In genomic region chr16:86901483-86901882, GRCh38 we compare ENCODE assay signal across 19 cellular contexts.
DNase-seq lines count a peak whose midpoint lies in the region; ATAC-seq and TF ChIP-seq lines count a peak whose summit lies in the region.
"Had no signal": no experiment of that assay in that cellular context is flagged by ENCODE, and none has a peak within 500 bp of the region (broad histone marks: within the 10 kb centered on the region; RNA-seq: fewer than 3 reads in every experiment).

No MANE protein-coding gene starts in this region.

- H3K4me3 ChIP-seq in left ventricle myocardium inferior (no peak overlapping the region), foreskin fibroblast (ENCODE audit: low read depth in 1 of 2, low read length in 2 of 2) (no peak overlapping the region), stomach (no peak overlapping the region)
- H3K4me3 ChIP-seq: colonic mucosa, SJCRH30, suprapubic skin had no signal

- WGBS in stomach, 5 donors: 21 to 55% (median 41%) methylated on average over 6 of the region's 6 CpGs

- no peak for TF ChIP-seq POLR2A in stomach (IDR thresholded peaks at IDR 0.05)

- H3K9me3 ChIP-seq in left ventricle myocardium inferior (replicated peaks): no peaks in the 10 kb centered on the region
- H3K9me3 ChIP-seq in stomach: no peaks in the 10 kb centered on the region
- H3K9me3 ChIP-seq: colonic mucosa, SJCRH30, suprapubic skin had no signal

- TF ChIP-seq CTCF in left ventricle myocardium inferior (IDR thresholded peaks at IDR 0.05; ENCODE audit: borderline replicate concordance) (no peak), foreskin fibroblast (IDR thresholded peaks at IDR 0.05; ENCODE audit: low read depth, low read length) (no peak), stomach (IDR thresholded peaks at IDR 0.05) (no peak)

- H3K4me1 ChIP-seq in left ventricle myocardium inferior: peaks cover 6% of the 10 kb centered on the region
- no peaks in the 10 kb centered on the region for H3K4me1 ChIP-seq in stomach
- H3K4me1 ChIP-seq: colonic mucosa, SJCRH30, suprapubic skin had no signal

- H3K36me3 ChIP-seq in left ventricle myocardium inferior: no peaks in the 10 kb centered on the region
- no peaks in the 10 kb centered on the region for H3K36me3 ChIP-seq in stomach
- H3K36me3 ChIP-seq: colonic mucosa, SJCRH30, suprapubic skin had no signal

- intact Hi-C loops in Right ventricle myocardium inferior (cut with DNase I): no loop called here
- intact Hi-C loops in left ventricle myocardium inferior (cut with micrococcal nuclease): no loop called here
- intact Hi-C loops in stomach (cut with DNase I; ENCODE audit: low total_unique reads): no loop called here

- H3K27ac ChIP-seq in left ventricle myocardium inferior (replicated peaks): no peak overlapping the region
- H3K27ac ChIP-seq in stomach: no peak overlapping the region
- H3K27ac ChIP-seq: colonic mucosa, parathyroid adenoma, SJCRH30, suprapubic skin had no signal

- no peak for TF ChIP-seq EP300 in stomach (IDR thresholded peaks at IDR 0.05)

- peak; percentile 37 for ATAC-seq in Right ventricle myocardium inferior
- ATAC-seq in GM21529 (IDR thresholded peaks at IDR 0.05; ENCODE audit: unreplicated experiment): no peak

- DNase-seq in Right ventricle myocardium inferior (ENCODE audit: missing footprints): no peak
- DNase-seq in left ventricle myocardium inferior: no peak
- DNase-seq in amniotic stem cell (lab: John Stamatoyannopoulos, UW): peak; percentile 34
- DNase-seq in foreskin fibroblast: peak; percentile 39 to 56
- DNase-seq in renal cortical epithelial cell (ENCODE audit: low read depth): peak; percentile 39
- no peak for DNase-seq in stomach
- DNase-seq in NCI-H345 treated with DMSO at 0.1 percent for 48 hours (lab: John Stamatoyannopoulos, UW; ENCODE audit: unreplicated experiment): no peak
- DNase-seq: ACHN; activated naive CD4-positive, alpha-beta T cell treated with anti-CD3 and anti-CD28 coated beads for 36 hours; colonic mucosa; COR-L47; GOT3; midbrain; NCI-H510A treated with DMSO at 0.1 percent for 48 hours; SJCRH30; stimulated activated CD4-positive, alpha-beta T cell treated with anti-CD3 and anti-CD28 coated beads, Interleukin-15, amount 100 ng/mL, for 24 hours had no signal

- H3K27me3 ChIP-seq in left ventricle myocardium inferior (ENCODE audit: low read depth) (no peaks in the 10 kb centered on the region), stomach (peaks cover 0 to 16% (median 0%) of the 10 kb centered on the region in 3 donors)
- H3K27me3 ChIP-seq: colonic mucosa, SJCRH30 had no signal

Comparison
In these comparisons a context has a peak if more than half of its experiments do, and no peak if none do; other contexts are left out.
1. DNase-seq: peak in amniotic stem cell (single experiment), foreskin fibroblast (2 of 2) and renal cortical epithelial cell (single experiment); none in Right ventricle myocardium inferior (single experiment), left ventricle myocardium inferior (single experiment), stomach (single experiment) and NCI-H345 treated with DMSO at 0.1 percent for 48 hours (single experiment).